In genomic region chr7:100801833-100802568, GRCh38 we compare ENCODE assay signal across 1 cellular context.
TF ChIP-seq lines count a peak whose summit lies in the region.

No MANE protein-coding gene starts in this region.

TF ChIP-seq in K562, 482 proteins besides CTCF, POLR2A, EP300 and RAD21 (continued from another document):
- TF ChIP-seq ZNF23 (CRISPR knock-in tag; IDR thresholded peaks at IDR 0.05): peak; percentile 16; the same call in 1 of the 2 replicates
- peak; percentile 94 for TF ChIP-seq ATF3 (IDR thresholded peaks at IDR 0.05)
- peak; percentile 85; the same call in 1 of the 2 replicates for TF ChIP-seq ATF3 (CRISPR knock-in tag; conservative IDR thresholded peaks at IDR 0.05)
- TF ChIP-seq FOXJ3 (CRISPR knock-in tag; IDR thresholded peaks at IDR 0.05): peak; percentile 27; the same call in 1 of the 2 replicates
- TF ChIP-seq IRF2 (CRISPR knock-in tag; IDR thresholded peaks at IDR 0.05): no peak
- TF ChIP-seq ZNF695 (CRISPR knock-in tag; IDR thresholded peaks at IDR 0.05): no peak
- 0 out of 2 replicates have a peak, but pooled peaks have one; percentile 29 for TF ChIP-seq ESRRA (IDR thresholded peaks at IDR 0.05; ENCODE audit: borderline replicate concordance, low read depth)
- no peak for TF ChIP-seq ZBTB40 (IDR thresholded peaks at IDR 0.05)
- TF ChIP-seq ZBTB40 (CRISPR knock-in tag; IDR thresholded peaks at IDR 0.05): no peak
- no peak for TF ChIP-seq MCM7 (IDR thresholded peaks at IDR 0.05)
- TF ChIP-seq MAFG (tag; conservative IDR thresholded peaks at IDR 0.05): no peak
- no peak for TF ChIP-seq ZNF133 (CRISPR knock-in tag; IDR thresholded peaks at IDR 0.05)
- no peak for TF ChIP-seq PPARD (CRISPR knock-in tag; IDR thresholded peaks at IDR 0.05)
- TF ChIP-seq, protein P1, sequence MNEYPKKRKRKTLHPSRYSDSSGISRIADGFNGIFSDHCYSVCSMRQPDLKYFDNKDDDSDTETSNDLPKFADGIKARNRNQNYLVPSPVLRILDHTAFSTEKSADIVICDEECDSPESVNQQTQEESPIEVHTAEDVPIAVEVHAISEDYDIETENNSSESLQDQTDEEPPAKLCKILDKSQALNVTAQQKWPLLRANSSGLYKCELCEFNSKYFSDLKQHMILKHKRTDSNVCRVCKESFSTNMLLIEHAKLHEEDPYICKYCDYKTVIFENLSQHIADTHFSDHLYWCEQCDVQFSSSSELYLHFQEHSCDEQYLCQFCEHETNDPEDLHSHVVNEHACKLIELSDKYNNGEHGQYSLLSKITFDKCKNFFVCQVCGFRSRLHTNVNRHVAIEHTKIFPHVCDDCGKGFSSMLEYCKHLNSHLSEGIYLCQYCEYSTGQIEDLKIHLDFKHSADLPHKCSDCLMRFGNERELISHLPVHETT (CRISPR knock-in tag; conservative IDR thresholded peaks at IDR 0.05 in 1 of 2, IDR thresholded peaks at IDR 0.05 in 1 of 2): peak in 1 of 2 experiments; percentile 56; a peak in 1 of 4 replicates
